9 cellular contexts compared by ENCODE assay signal in the genomic region with DNA sequence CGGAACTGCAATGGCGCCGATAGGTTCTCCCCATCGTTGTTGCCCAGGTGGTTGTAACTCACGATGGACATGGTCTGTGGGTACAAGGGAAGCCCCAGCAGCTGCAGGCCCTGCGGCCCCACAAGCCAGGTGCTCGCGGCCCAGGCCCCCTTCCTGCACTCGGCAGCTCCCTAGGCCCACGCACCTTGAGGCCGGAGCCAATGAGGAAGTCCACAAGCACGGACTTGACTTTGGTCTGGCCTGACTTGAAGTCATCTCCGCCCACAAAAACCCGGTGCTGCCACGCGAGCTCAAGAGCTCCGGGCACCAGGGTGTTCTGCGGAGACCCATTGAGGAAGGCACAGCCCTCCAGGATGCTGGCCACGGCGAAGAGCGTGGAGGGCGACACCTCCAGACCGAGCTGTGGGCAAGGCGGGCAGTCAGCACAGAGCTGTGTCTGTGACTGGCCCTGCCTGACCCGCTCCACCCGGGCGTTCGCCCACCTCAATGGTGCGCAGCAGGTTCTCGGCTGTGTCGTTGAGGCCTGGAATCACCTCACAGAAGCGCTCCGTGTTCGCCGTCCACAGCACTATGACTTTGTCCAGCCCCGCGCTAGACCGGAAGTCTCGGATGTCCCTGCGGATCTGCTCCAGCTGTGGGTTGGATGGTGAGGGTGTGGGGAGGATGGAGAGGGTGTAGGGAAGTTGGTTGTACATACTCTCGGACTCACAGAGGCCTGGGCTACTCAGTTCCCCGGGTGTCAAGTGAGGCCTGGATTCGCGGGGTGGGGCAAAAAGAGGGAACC. TPM values are rescaled to one million over a fixed set of nuclear protein-coding genes. Genes with fewer than 3 reads are reported as not detected.
DNase-seq lines count a peak whose midpoint lies in the region; ATAC-seq and TF ChIP-seq lines count a peak whose summit lies in the region.
"Had no signal": no experiment of that assay in that cellular context is flagged by ENCODE, and none has a peak within 500 bp of the region (broad histone marks: within the 10 kb centered on the region; RNA-seq: fewer than 3 reads in every experiment).

No MANE protein-coding gene starts in this region.

- peaks cover 5% of the 10 kb centered on the region for H3K36me3 Mint-ChIP-seq in activated T-helper 1 cell treated with anti-CD3 and anti-CD28 coated beads, Interleukin-12 subunit alpha, Interleukin-12 subunit beta, Interleukin-2, Interleukin-4 antibody, amounts not matched to agents 30 ng/mL and 10 ng/mL and 1 ng/mL, durations not matched to agents 14 hours and 24 hours and 36 hours (ENCODE audit: low read depth)
- no peaks in the 10 kb centered on the region for H3K36me3 Mint-ChIP-seq in type B pancreatic cell

- H3K9me3 Mint-ChIP-seq in activated T-helper 1 cell treated with anti-CD3 and anti-CD28 coated beads, Interleukin-12 subunit alpha, Interleukin-12 subunit beta, Interleukin-2, Interleukin-4 antibody, amounts not matched to agents 30 ng/mL and 10 ng/mL and 1 ng/mL, durations not matched to agents 14 hours and 24 hours and 36 hours, result no peaks in the 10 kb centered on the region
- no peaks in the 10 kb centered on the region for H3K9me3 Mint-ChIP-seq in type B pancreatic cell

- TF ChIP-seq CTCF in heart right ventricle (IDR thresholded peaks at IDR 0.05) (no peak), type B pancreatic cell (conservative IDR thresholded peaks at IDR 0.05) (no peak), GM13977 (IDR thresholded peaks at IDR 0.05; ENCODE audit: extremely low read depth, insufficient read depth, missing control alignments) (no peak)

- H3K4me3 Mint-ChIP-seq in activated T-helper 1 cell treated with anti-CD3 and anti-CD28 coated beads, Interleukin-12 subunit alpha, Interleukin-12 subunit beta, Interleukin-2, Interleukin-4 antibody, amounts not matched to agents 30 ng/mL and 10 ng/mL and 1 ng/mL, durations not matched to agents 14 hours and 24 hours and 36 hours, result peak overlapping the region; percentile 70
- peak overlapping the region; percentile 84 for H3K4me3 Mint-ChIP-seq in type B pancreatic cell

- ATAC-seq in Right ventricle myocardium inferior, result no peak
- ATAC-seq in heart right ventricle, result no peak

- intact Hi-C loops in Right ventricle myocardium inferior (cut with DNase I), result no loop called here
- intact Hi-C loops in heart right ventricle (cut with DNase I), result no loop called here
- intact Hi-C loops in activated T-helper 1 cell treated with anti-CD3 and anti-CD28 coated beads, Interleukin-12 subunit alpha, Interleukin-12 subunit beta, Interleukin-2, Interleukin-4 antibody, amounts not matched to agents 30 ng/mL and 10 ng/mL and 1 ng/mL, durations not matched to agents 14 hours and 24 hours and 36 hours (cut with micrococcal nuclease), result no loop called here

- peak; percentile 53 for DNase-seq in Right ventricle myocardium inferior (ENCODE audit: missing footprints)
- no peak for DNase-seq in heart right ventricle
- DNase-seq in activated T-helper 1 cell treated with anti-CD3 and anti-CD28 coated beads, Interleukin-12 subunit alpha, Interleukin-12 subunit beta, Interleukin-2, Interleukin-4 antibody, amounts not matched to agents 30 ng/mL and 10 ng/mL and 1 ng/mL, durations not matched to agents 14 hours and 24 hours and 36 hours (ENCODE audit: low spot score), result no peak
- no peak for DNase-seq in type B pancreatic cell (ENCODE audit: extremely low spot score, unreplicated experiment)
- no peak for DNase-seq in SKM-1 (lab: John Stamatoyannopoulos, UW; ENCODE audit: unreplicated experiment)
- DNase-seq in NCI-H82 (lab: John Stamatoyannopoulos, UW), result no peak
- no peak for DNase-seq in GM13977 (ENCODE audit: low spot score)
- DNase-seq: upper lobe of right lung had no signal

- peaks cover 2% of the 10 kb centered on the region for H3K27me3 Mint-ChIP-seq in activated T-helper 1 cell treated with anti-CD3 and anti-CD28 coated beads, Interleukin-12 subunit alpha, Interleukin-12 subunit beta, Interleukin-2, Interleukin-4 antibody, amounts not matched to agents 30 ng/mL and 10 ng/mL and 1 ng/mL, durations not matched to agents 14 hours and 24 hours and 36 hours (ENCODE audit: insufficient read depth)
- H3K27me3 Mint-ChIP-seq in type B pancreatic cell, result no peaks in the 10 kb centered on the region

- H3K27ac ChIP-seq in heart right ventricle, result peak overlapping the region in 5 of 10 donors; percentile 50 to 83 (median 67)
- H3K27ac ChIP-seq: upper lobe of right lung had no signal

- H3K27me3 ChIP-seq in heart right ventricle, result peaks cover 0 to 23% (median 0%) of the 10 kb centered on the region in 7 donors
- H3K27me3 ChIP-seq: upper lobe of right lung had no signal

- no peak overlapping the region for H3K27ac Mint-ChIP-seq in activated T-helper 1 cell treated with anti-CD3 and anti-CD28 coated beads, Interleukin-12 subunit alpha, Interleukin-12 subunit beta, Interleukin-2, Interleukin-4 antibody, amounts not matched to agents 30 ng/mL and 10 ng/mL and 1 ng/mL, durations not matched to agents 14 hours and 24 hours and 36 hours
- peak overlapping the region; percentile 85 for H3K27ac Mint-ChIP-seq in type B pancreatic cell

- H3K4me1 Mint-ChIP-seq in activated T-helper 1 cell treated with anti-CD3 and anti-CD28 coated beads, Interleukin-12 subunit alpha, Interleukin-12 subunit beta, Interleukin-2, Interleukin-4 antibody, amounts not matched to agents 30 ng/mL and 10 ng/mL and 1 ng/mL, durations not matched to agents 14 hours and 24 hours and 36 hours (ENCODE audit: low read depth), result peaks cover 10% of the 10 kb centered on the region
- peaks cover 19% of the 10 kb centered on the region for H3K4me1 Mint-ChIP-seq in type B pancreatic cell (ENCODE audit: unreplicated experiment)

- H3K4me3 ChIP-seq in heart right ventricle (peak overlapping the region in 5 of 10 donors; percentile 52 to 80 (median 66)), iPS-18c (ENCODE audit: insufficient read depth, low read depth, low read length) (peak overlapping the region; percentile 81)

- H3K36me3 ChIP-seq in heart right ventricle, result peaks cover 0 to 26% (median 0%) of the 10 kb centered on the region in 9 donors
- H3K36me3 ChIP-seq: upper lobe of right lung had no signal

- no peaks in the 10 kb centered on the region for H3K9me3 ChIP-seq in heart right ventricle
- H3K9me3 ChIP-seq in iPS-18c (ENCODE audit: control insufficient read depth, insufficient read depth, low read length), result peaks cover 2% of the 10 kb centered on the region
- H3K9me3 ChIP-seq: upper lobe of right lung had no signal

- in situ Hi-C loops in GM13977 (cut with MboI; ENCODE audit: low pct_unique_long_range_greater_than_20kb, low sequenced_read_pairs, unreplicated experiment), result no loop called here

- 81 to 85% methylated on average over 44 of the region's 44 CpGs for WGBS in heart right ventricle, 2 donors

- H3K4me1 ChIP-seq in heart right ventricle, result peaks cover 11 to 59% (median 38%) of the 10 kb centered on the region in 9 donors

RNA-seq across cellular contexts. Expression of gene ISYNA1, which starts 1.9 kb away (rescaled TPM):
- 26.0 TPM for total RNA-seq in Right ventricle myocardium inferior
- 10 to 100 TPM; 12.6 to 40.7 (median 18.0) TPM for total RNA-seq in heart right ventricle
- polyA plus RNA-seq in heart right ventricle, result 100 to 1,000 TPM in 1 of 2 donors, 10 to 100 TPM in 1; 21.4 to 137 TPM
- total RNA-seq in activated T-helper 1 cell treated with anti-CD3 and anti-CD28 coated beads, Interleukin-12 subunit alpha, Interleukin-12 subunit beta, Interleukin-2, Interleukin-4 antibody, amounts not matched to agents 30 ng/mL and 10 ng/mL and 1 ng/mL, durations not matched to agents 14 hours and 24 hours and 36 hours, result 9.0 and 10.7 TPM in 2 replicates
- 278 and 303 TPM in 2 replicates for total RNA-seq in type B pancreatic cell (ENCODE audit: low replicate concordance)

RNA-seq across cellular contexts. Expression of gene SSBP4, which starts 16.8 kb away (rescaled TPM):
- total RNA-seq in Right ventricle myocardium inferior (36.2 TPM), heart right ventricle (10 to 100 TPM; 17.6 to 47.1 (median 27.3) TPM), type B pancreatic cell (ENCODE audit: low replicate concordance) (76.7 and 99.0 TPM in 2 replicates)
- polyA plus RNA-seq in heart right ventricle, result 10 to 100 TPM; 41.3 to 51.6 TPM
- 135 and 141 TPM in 2 replicates for total RNA-seq in activated T-helper 1 cell treated with anti-CD3 and anti-CD28 coated beads, Interleukin-12 subunit alpha, Interleukin-12 subunit beta, Interleukin-2, Interleukin-4 antibody, amounts not matched to agents 30 ng/mL and 10 ng/mL and 1 ng/mL, durations not matched to agents 14 hours and 24 hours and 36 hours

RNA-seq across cellular contexts. Expression of gene LRRC25, which starts 38.6 kb away (rescaled TPM):
- total RNA-seq in Right ventricle myocardium inferior, result 5.0 TPM
- 10 to 100 TPM in 1 of 10 donors, 1 to 10 TPM in 7, under 1 TPM in 2; 0.57 to 13.3 (median 1.8) TPM for total RNA-seq in heart right ventricle
- 1 to 10 TPM; 1.1 to 2.2 TPM for polyA plus RNA-seq in heart right ventricle
- total RNA-seq in activated T-helper 1 cell treated with anti-CD3 and anti-CD28 coated beads, Interleukin-12 subunit alpha, Interleukin-12 subunit beta, Interleukin-2, Interleukin-4 antibody, amounts not matched to agents 30 ng/mL and 10 ng/mL and 1 ng/mL, durations not matched to agents 14 hours and 24 hours and 36 hours, result not detected in 2 replicates
- total RNA-seq in type B pancreatic cell (ENCODE audit: low replicate concordance), result 0.19 TPM in 1 of 2 replicates, not detected in the other

RNA-seq across cellular contexts. Expression of gene GDF15, which starts 50.1 kb away (rescaled TPM):
- total RNA-seq in Right ventricle myocardium inferior, result 0.46 TPM
- total RNA-seq in heart right ventricle, result 1 to 10 TPM in 4 of 10 donors, under 1 TPM in 6; 0.44 to 2.5 (median 0.79) TPM
- polyA plus RNA-seq in heart right ventricle, result under 1 TPM; 0.44 to 0.62 TPM
- not detected in 2 replicates for total RNA-seq in activated T-helper 1 cell treated with anti-CD3 and anti-CD28 coated beads, Interleukin-12 subunit alpha, Interleukin-12 subunit beta, Interleukin-2, Interleukin-4 antibody, amounts not matched to agents 30 ng/mL and 10 ng/mL and 1 ng/mL, durations not matched to agents 14 hours and 24 hours and 36 hours
- 102 and 106 TPM in 2 replicates for total RNA-seq in type B pancreatic cell (ENCODE audit: low replicate concordance)
